In genomic region chr17:68297168-68297567, GRCh38 we compare ENCODE assay signal across 9 cellular contexts. TPM values are rescaled to one million over a fixed set of nuclear protein-coding genes. Genes with fewer than 3 reads are reported as not detected.
DNase-seq lines count a peak whose midpoint lies in the region; ATAC-seq and TF ChIP-seq lines count a peak whose summit lies in the region.
"Had no signal": no experiment of that assay in that cellular context is flagged by ENCODE, and none has a peak within 500 bp of the region (broad histone marks: within the 10 kb centered on the region; RNA-seq: fewer than 3 reads in every experiment).

No MANE protein-coding gene starts in this region.

- peaks cover 0 to 19% (median 0%) of the 10 kb centered on the region in 4 donors for H3K27me3 ChIP-seq in esophagus squamous epithelium
- peaks cover 44% of the 10 kb centered on the region for H3K27me3 ChIP-seq in transverse colon

- H3K27ac ChIP-seq in esophagus squamous epithelium (peak overlapping the region; percentile 24 to 70 (median 61)), transverse colon (peak overlapping the region in 3 of 4 donors; percentile 9 to 33 (median 20))

- TF ChIP-seq POLR2A in esophagus squamous epithelium (IDR thresholded peaks at IDR 0.05) (no peak), transverse colon (IDR thresholded peaks at IDR 0.05) (no peak)

- no peak for DNase-seq in activated naive CD4-positive, alpha-beta T cell treated with anti-CD3 and anti-CD28 coated beads, Interleukin-2, amount 10 ng/mL, durations not matched to agents 7 days and 5 days
- no peak for DNase-seq in activated naive CD4-positive, alpha-beta T cell treated with anti-CD3 and anti-CD28 coated beads, Interleukin-2, amount 50 U/mL, for 16 hours
- peak; percentile 43 for DNase-seq in SIG-M5 (lab: John Stamatoyannopoulos, UW)
- DNase-seq in esophagus squamous epithelium (lab: John Stamatoyannopoulos, UW): no peak
- no peak for DNase-seq in transverse colon
- no peak for DNase-seq in stimulated activated CD4-positive, alpha-beta T cell treated with anti-CD3 and anti-CD28 coated beads, Interleukin-4, amount 100 ng/mL, for 1 hour
- no peak for DNase-seq in stimulated activated CD4-positive, alpha-beta T cell treated with anti-CD3 and anti-CD28 coated beads, Interleukin-4, amount 100 ng/mL, for 4 hours
- DNase-seq: KG1 had no signal

- H3K27ac Mint-ChIP-seq in activated naive CD4-positive, alpha-beta T cell treated with anti-CD3 and anti-CD28 coated beads, Interleukin-2, amount 10 ng/mL, durations not matched to agents 7 days and 5 days: peak overlapping the region; percentile 93

- peaks cover 58% of the 10 kb centered on the region for H3K4me1 Mint-ChIP-seq in activated naive CD4-positive, alpha-beta T cell treated with anti-CD3 and anti-CD28 coated beads, Interleukin-2, amount 10 ng/mL, durations not matched to agents 7 days and 5 days

- 52 to 53% methylated on average over 4 of the region's 4 CpGs for WGBS in esophagus squamous epithelium, 2 donors
- WGBS in transverse colon (ENCODE audit: low coverage in 1 of 2), 2 donors: 54 to 63% methylated on average over 4 of the region's 4 CpGs

- peaks cover 31% of the 10 kb centered on the region for H3K27me3 Mint-ChIP-seq in activated naive CD4-positive, alpha-beta T cell treated with anti-CD3 and anti-CD28 coated beads, Interleukin-2, amount 10 ng/mL, durations not matched to agents 7 days and 5 days

- H3K4me1 ChIP-seq in esophagus squamous epithelium (peaks cover 10 to 62% (median 18%) of the 10 kb centered on the region in 3 donors), transverse colon (peaks cover 0 to 7% (median 4%) of the 10 kb centered on the region in 4 donors)

- no peak for TF ChIP-seq EP300 in transverse colon (IDR thresholded peaks at IDR 0.05; ENCODE audit: low read depth)

- H3K9me3 ChIP-seq in esophagus squamous epithelium: no peaks in the 10 kb centered on the region
- no peaks in the 10 kb centered on the region for H3K9me3 ChIP-seq in transverse colon

- in situ Hi-C loops in transverse colon (cut with MboI; ENCODE audit: low pct_ligation_motif_present in 1 of 4, low pct_unique_long_range_greater_than_20kb in 1 of 4, low sequenced_read_pairs in 3 of 4): no loop called here

- peak overlapping the region; percentile 22 for H3K4me3 Mint-ChIP-seq in activated naive CD4-positive, alpha-beta T cell treated with anti-CD3 and anti-CD28 coated beads, Interleukin-2, amount 10 ng/mL, durations not matched to agents 7 days and 5 days

- H3K4me3 ChIP-seq in esophagus squamous epithelium (no peak overlapping the region), transverse colon (no peak overlapping the region)

- intact Hi-C loops in esophagus squamous epithelium (cut with DNase I): no loop called here
- intact Hi-C loops in transverse colon (cut with DNase I; ENCODE audit: low total_unique reads): no loop called here

- no peaks in the 10 kb centered on the region for H3K36me3 ChIP-seq in esophagus squamous epithelium
- H3K36me3 ChIP-seq in transverse colon: no peaks in the 10 kb centered on the region

- ATAC-seq in HG03469 (IDR thresholded peaks at IDR 0.05; ENCODE audit: unreplicated experiment): no peak

- peaks cover 6% of the 10 kb centered on the region for H3K36me3 Mint-ChIP-seq in activated naive CD4-positive, alpha-beta T cell treated with anti-CD3 and anti-CD28 coated beads, Interleukin-2, amount 10 ng/mL, durations not matched to agents 7 days and 5 days

- CTCF ChIA-PET in activated naive CD4-positive, alpha-beta T cell treated with anti-CD3 and anti-CD28 coated beads, Interleukin-2, amount 10 ng/mL, durations not matched to agents 7 days and 5 days (lab: Charles Lee): interaction anchor here (1.0 to 1.5 kb wide), 4 partner anchors 10 to 59 kb away, joined by 3 to 4 read pairs (median 4); no protein-coding TSS in a partner anchor

- TF ChIP-seq CTCF in esophagus squamous epithelium (IDR thresholded peaks at IDR 0.05) (no peak), transverse colon (IDR thresholded peaks at IDR 0.05) (no peak)

- no peaks in the 10 kb centered on the region for H3K9me3 Mint-ChIP-seq in activated naive CD4-positive, alpha-beta T cell treated with anti-CD3 and anti-CD28 coated beads, Interleukin-2, amount 10 ng/mL, durations not matched to agents 7 days and 5 days

RNA-seq across cellular contexts. Expression of gene ARSG, which starts 5.9 kb away (rescaled TPM):
- total RNA-seq in esophagus squamous epithelium: 1 to 10 TPM; 6.1 to 8.9 (median 7.0) TPM
- total RNA-seq in transverse colon: 1 to 10 TPM in 2 of 4 donors, under 1 TPM in 1, not detected in 1; 0.41 to 4.4 (median 1.6) TPM

RNA-seq across cellular contexts. Expression of gene SLC16A6, which starts 6.2 kb away (rescaled TPM):
- total RNA-seq in esophagus squamous epithelium (10 to 100 TPM in 3 of 4 donors, 1 to 10 TPM in 1; 9.2 to 20.9 (median 17.8) TPM), transverse colon (under 1 TPM in 2 of 4 donors, not detected in 2; 0.14 to 0.48 TPM)

RNA-seq across cellular contexts. Expression of gene AMZ2, which starts 49.3 kb away (rescaled TPM):
- total RNA-seq in esophagus squamous epithelium (10 to 100 TPM; 13.7 to 47.7 (median 35.1) TPM), transverse colon (10 to 100 TPM in 3 of 4 donors, not detected in 1; 32.7 to 45.6 (median 32.8) TPM)

Comparison
In these comparisons a context has a peak if more than half of its experiments do, and no peak if none do; other contexts are left out.
1. RNA of gene SLC16A6, which starts 6.2 kb away (total RNA-seq): 9.2 to 20.9 TPM in esophagus squamous epithelium; 0.14 to 0.48 TPM in transverse colon; every median in the first group is over 4 times any median in the second.